Comparison of ENCODE assay signal across 1 cellular context in the genomic region with DNA sequence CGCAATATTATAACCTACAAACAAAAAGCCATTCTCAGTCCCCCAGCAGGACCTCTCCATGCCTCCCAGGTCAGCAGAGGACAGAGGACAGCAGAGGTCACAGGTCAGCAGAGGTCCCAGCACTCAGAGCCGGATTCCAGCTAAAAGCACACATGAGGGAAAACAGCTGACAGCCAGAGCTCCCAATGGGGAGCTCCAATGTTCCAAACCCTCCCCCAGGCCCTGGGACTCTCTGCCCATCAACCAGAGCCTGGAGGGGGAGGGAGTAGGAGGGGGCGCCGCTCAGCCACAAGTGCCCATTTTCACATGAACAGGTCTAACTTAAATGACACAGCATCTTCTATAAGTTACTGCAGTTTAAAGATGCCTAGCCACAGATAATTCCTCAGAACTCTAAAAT.
TF ChIP-seq lines count a peak whose summit lies in the region.

No MANE protein-coding gene starts in this region.

TF ChIP-seq in HepG2, 621 proteins besides CTCF, POLR2A, EP300 and RAD21 (continued from another document and continues in another):
- peak; percentile 61 to 93; a peak in 3 of 4 replicates for TF ChIP-seq NR2F1 (CRISPR knock-in tag; IDR thresholded peaks at IDR 0.05)
- TF ChIP-seq EZH2 (conservative IDR thresholded peaks at IDR 0.05; ENCODE audit: low read depth, low read length), result no peak
- peak; percentile 72; the same call in 1 of the 2 replicates for TF ChIP-seq ZNF292 (CRISPR knock-in tag; IDR thresholded peaks at IDR 0.05; ENCODE audit: borderline replicate concordance, low read depth)
- no peak for TF ChIP-seq ZFP82 (CRISPR knock-in tag; IDR thresholded peaks at IDR 0.05; ENCODE audit: borderline replicate concordance)
- TF ChIP-seq MEIS1 (CRISPR knock-in tag; IDR thresholded peaks at IDR 0.05; ENCODE audit: borderline replicate concordance), result no peak
- TF ChIP-seq RAD51 (IDR thresholded peaks at IDR 0.05; ENCODE audit: borderline replicate concordance), result no peak
- no peak for TF ChIP-seq ZNF768 (CRISPR knock-in tag; IDR thresholded peaks at IDR 0.05)
- no peak for TF ChIP-seq ZNF772 (CRISPR knock-in tag; IDR thresholded peaks at IDR 0.05)
- no peak for TF ChIP-seq TRIM24 (CRISPR knock-in tag; IDR thresholded peaks at IDR 0.05)
- no peak for TF ChIP-seq SRSF4 (IDR thresholded peaks at IDR 0.05; ENCODE audit: low read depth, low read length, poor library complexity, severe bottlenecking)
- TF ChIP-seq ZMYM4 (CRISPR knock-in tag; IDR thresholded peaks at IDR 0.05), result peak; percentile 60
- no peak for TF ChIP-seq ZSCAN30 (CRISPR knock-in tag; IDR thresholded peaks at IDR 0.05)
- no peak for TF ChIP-seq JARID2 (CRISPR knock-in tag; IDR thresholded peaks at IDR 0.05; ENCODE audit: insufficient replicate concordance)
- no peak for TF ChIP-seq ZNF34 (CRISPR knock-in tag; IDR thresholded peaks at IDR 0.05; ENCODE audit: borderline replicate concordance)
- TF ChIP-seq NCOR1 (IDR thresholded peaks at IDR 0.05; ENCODE audit: borderline replicate concordance, low read length), result peak; percentile 73
- TF ChIP-seq PITX1 (CRISPR knock-in tag; IDR thresholded peaks at IDR 0.05), result peak; percentile 49; the same call in 1 of the 2 replicates
- TF ChIP-seq, protein P1, sequence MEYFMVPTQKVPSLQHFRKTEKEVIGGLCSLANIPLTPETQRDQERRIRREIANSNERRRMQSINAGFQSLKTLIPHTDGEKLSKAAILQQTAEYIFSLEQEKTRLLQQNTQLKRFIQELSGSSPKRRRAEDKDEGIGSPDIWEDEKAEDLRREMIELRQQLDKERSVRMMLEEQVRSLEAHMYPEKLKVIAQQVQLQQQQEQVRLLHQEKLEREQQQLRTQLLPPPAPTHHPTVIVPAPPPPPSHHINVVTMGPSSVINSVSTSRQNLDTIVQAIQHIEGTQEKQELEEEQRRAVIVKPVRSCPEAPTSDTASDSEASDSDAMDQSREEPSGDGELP (IDR thresholded peaks at IDR 0.05; ENCODE audit: borderline replicate concordance, low read depth), result peak; percentile 98
- TF ChIP-seq BRCA1 (CRISPR knock-in tag; IDR thresholded peaks at IDR 0.05), result no peak
- TF ChIP-seq, protein P2, sequence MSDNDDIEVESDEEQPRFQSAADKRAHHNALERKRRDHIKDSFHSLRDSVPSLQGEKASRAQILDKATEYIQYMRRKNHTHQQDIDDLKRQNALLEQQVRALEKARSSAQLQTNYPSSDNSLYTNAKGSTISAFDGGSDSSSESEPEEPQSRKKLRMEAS (IDR thresholded peaks at IDR 0.05), result peak; percentile 47; the same call in 1 of the 2 replicates
- TF ChIP-seq SNRNP70 (IDR thresholded peaks at IDR 0.05; ENCODE audit: low read depth, low read length), result no peak
- TF ChIP-seq HNF4G (IDR thresholded peaks at IDR 0.05; ENCODE audit: borderline replicate concordance, low read depth, low read length), result 0 out of 2 replicates have a peak, but pooled peaks have one; percentile 34
- TF ChIP-seq HNF4G (CRISPR knock-in tag; IDR thresholded peaks at IDR 0.05; ENCODE audit: borderline replicate concordance, low read depth), result no peak
- peak; percentile 99 for TF ChIP-seq RXRB (CRISPR knock-in tag; IDR thresholded peaks at IDR 0.05; ENCODE audit: borderline replicate concordance)
- TF ChIP-seq THRA (CRISPR knock-in tag; IDR thresholded peaks at IDR 0.05; ENCODE audit: borderline replicate concordance), result peak; percentile 100
- 0 out of 2 replicates have a peak, but pooled peaks have one; percentile 28 for TF ChIP-seq GATAD2A (CRISPR knock-in tag; IDR thresholded peaks at IDR 0.05)
- TF ChIP-seq, protein P3, sequence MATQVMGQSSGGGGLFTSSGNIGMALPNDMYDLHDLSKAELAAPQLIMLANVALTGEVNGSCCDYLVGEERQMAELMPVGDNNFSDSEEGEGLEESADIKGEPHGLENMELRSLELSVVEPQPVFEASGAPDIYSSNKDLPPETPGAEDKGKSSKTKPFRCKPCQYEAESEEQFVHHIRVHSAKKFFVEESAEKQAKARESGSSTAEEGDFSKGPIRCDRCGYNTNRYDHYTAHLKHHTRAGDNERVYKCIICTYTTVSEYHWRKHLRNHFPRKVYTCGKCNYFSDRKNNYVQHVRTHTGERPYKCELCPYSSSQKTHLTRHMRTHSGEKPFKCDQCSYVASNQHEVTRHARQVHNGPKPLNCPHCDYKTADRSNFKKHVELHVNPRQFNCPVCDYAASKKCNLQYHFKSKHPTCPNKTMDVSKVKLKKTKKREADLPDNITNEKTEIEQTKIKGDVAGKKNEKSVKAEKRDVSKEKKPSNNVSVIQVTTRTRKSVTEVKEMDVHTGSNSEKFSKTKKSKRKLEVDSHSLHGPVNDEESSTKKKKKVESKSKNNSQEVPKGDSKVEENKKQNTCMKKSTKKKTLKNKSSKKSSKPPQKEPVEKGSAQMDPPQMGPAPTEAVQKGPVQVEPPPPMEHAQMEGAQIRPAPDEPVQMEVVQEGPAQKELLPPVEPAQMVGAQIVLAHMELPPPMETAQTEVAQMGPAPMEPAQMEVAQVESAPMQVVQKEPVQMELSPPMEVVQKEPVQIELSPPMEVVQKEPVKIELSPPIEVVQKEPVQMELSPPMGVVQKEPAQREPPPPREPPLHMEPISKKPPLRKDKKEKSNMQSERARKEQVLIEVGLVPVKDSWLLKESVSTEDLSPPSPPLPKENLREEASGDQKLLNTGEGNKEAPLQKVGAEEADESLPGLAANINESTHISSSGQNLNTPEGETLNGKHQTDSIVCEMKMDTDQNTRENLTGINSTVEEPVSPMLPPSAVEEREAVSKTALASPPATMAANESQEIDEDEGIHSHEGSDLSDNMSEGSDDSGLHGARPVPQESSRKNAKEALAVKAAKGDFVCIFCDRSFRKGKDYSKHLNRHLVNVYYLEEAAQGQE (IDR thresholded peaks at IDR 0.05; ENCODE audit: borderline replicate concordance in 1 of 2, low read depth in 1 of 2, low read length in 2 of 2), result no peak
- no peak for TF ChIP-seq ZBTB4 (CRISPR knock-in tag; IDR thresholded peaks at IDR 0.05; ENCODE audit: borderline replicate concordance)
- TF ChIP-seq, protein P4, sequence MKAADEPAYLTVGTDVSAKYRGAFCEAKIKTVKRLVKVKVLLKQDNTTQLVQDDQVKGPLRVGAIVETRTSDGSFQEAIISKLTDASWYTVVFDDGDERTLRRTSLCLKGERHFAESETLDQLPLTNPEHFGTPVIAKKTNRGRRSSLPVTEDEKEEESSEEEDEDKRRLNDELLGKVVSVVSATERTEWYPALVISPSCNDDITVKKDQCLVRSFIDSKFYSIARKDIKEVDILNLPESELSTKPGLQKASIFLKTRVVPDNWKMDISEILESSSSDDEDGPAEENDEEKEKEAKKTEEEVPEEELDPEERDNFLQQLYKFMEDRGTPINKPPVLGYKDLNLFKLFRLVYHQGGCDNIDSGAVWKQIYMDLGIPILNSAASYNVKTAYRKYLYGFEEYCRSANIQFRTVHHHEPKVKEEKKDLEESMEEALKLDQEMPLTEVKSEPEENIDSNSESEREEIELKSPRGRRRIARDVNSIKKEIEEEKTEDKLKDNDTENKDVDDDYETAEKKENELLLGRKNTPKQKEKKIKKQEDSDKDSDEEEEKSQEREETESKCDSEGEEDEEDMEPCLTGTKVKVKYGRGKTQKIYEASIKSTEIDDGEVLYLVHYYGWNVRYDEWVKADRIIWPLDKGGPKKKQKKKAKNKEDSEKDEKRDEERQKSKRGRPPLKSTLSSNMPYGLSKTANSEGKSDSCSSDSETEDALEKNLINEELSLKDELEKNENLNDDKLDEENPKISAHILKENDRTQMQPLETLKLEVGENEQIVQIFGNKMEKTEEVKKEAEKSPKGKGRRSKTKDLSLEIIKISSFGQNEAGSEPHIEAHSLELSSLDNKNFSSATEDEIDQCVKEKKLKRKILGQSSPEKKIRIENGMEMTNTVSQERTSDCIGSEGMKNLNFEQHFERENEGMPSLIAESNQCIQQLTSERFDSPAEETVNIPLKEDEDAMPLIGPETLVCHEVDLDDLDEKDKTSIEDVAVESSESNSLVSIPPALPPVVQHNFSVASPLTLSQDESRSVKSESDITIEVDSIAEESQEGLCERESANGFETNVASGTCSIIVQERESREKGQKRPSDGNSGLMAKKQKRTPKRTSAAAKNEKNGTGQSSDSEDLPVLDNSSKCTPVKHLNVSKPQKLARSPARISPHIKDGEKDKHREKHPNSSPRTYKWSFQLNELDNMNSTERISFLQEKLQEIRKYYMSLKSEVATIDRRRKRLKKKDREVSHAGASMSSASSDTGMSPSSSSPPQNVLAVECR (CRISPR knock-in tag; IDR thresholded peaks at IDR 0.05; ENCODE audit: borderline replicate concordance), result peak; percentile 77; the same call in 1 of the 2 replicates
- no peak for TF ChIP-seq ATF3 (CRISPR knock-in tag; IDR thresholded peaks at IDR 0.05)
- TF ChIP-seq NFE2L1 (CRISPR knock-in tag; IDR thresholded peaks at IDR 0.05; ENCODE audit: borderline replicate concordance), result no peak
- peak; percentile 92 for TF ChIP-seq RARA (CRISPR knock-in tag; IDR thresholded peaks at IDR 0.05)
- no peak for TF ChIP-seq ZNF646 (CRISPR knock-in tag; IDR thresholded peaks at IDR 0.05)
- peak; percentile 74; the same call in 1 of the 2 replicates for TF ChIP-seq ZNF317 (CRISPR knock-in tag; IDR thresholded peaks at IDR 0.05)
- TF ChIP-seq HOXA3 (CRISPR knock-in tag; IDR thresholded peaks at IDR 0.05), result peak; percentile 52
